ENCODE assay signal across 8 cellular contexts in genomic region chr1:229270547-229271447, GRCh38. TPM values are rescaled to one million over a fixed set of nuclear protein-coding genes. Genes with fewer than 3 reads are reported as not detected.
DNase-seq lines count a peak whose midpoint lies in the region; ATAC-seq and TF ChIP-seq lines count a peak whose summit lies in the region.

RAB4A (plus strand) TSS chr1:229271111; CDS start chr1:229271340, 229 bp downstream.

- H3K27me3 ChIP-seq in HUES48 (ENCODE audit: control insufficient read depth, insufficient read depth, low read length), result no peaks in the 10 kb centered on the region

- intact Hi-C loops in activated T-helper 2 cell treated with anti-CD3 and anti-CD28 coated beads, Interferon-gamma antibody, Interleukin-2, Interleukin-4, amounts not matched to agents 10 μg/mL and 5 μg/mL and 100 μg/mL, durations not matched to agents 14 hours and 24 hours and 36 hours (cut with micrococcal nuclease), result loop anchor here (2.0 kb wide), 2 partner anchors 16 to 72 kb away; partner anchors contain the start of gene CCSAP
- intact Hi-C loops in natural killer cell (cut with micrococcal nuclease), result loop anchor here (1.0 to 5.0 kb wide), 2 partner anchors 72 to 238 kb away; partner anchors contain the start of genes CCSAP and NUP133

- H3K4me1 Mint-ChIP-seq in activated T-helper 2 cell treated with anti-CD3 and anti-CD28 coated beads, Interferon-gamma antibody, Interleukin-2, Interleukin-4, amounts not matched to agents 10 μg/mL and 5 μg/mL and 100 μg/mL, durations not matched to agents 14 hours and 24 hours and 36 hours (ENCODE audit: low read depth), result peaks cover 30% of the 10 kb centered on the region
- H3K4me1 Mint-ChIP-seq in natural killer cell, result peaks cover 30 to 31% of the 10 kb centered on the region in 2 donors

- H3K36me3 ChIP-seq in HUES48 (ENCODE audit: control insufficient read depth, insufficient read depth, low read length), result no peaks in the 10 kb centered on the region

- H3K4me1 ChIP-seq in HUES48 (ENCODE audit: control insufficient read depth, insufficient read depth, low read length), result peaks cover 29% of the 10 kb centered on the region

- TF ChIP-seq CTCF in fibroblast of mammary gland (conservative IDR thresholded peaks at IDR 0.05; ENCODE audit: control insufficient read depth, insufficient read depth, low read depth, low read length), result no peak
- TF ChIP-seq CTCF in natural killer cell (IDR thresholded peaks at IDR 0.05), result no peak

- ATAC-seq in GM21381 (IDR thresholded peaks at IDR 0.05; ENCODE audit: unreplicated experiment) (peak; percentile 90), natural killer cell (peak; percentile 93 to 95 (median 95))

- H3K36me3 Mint-ChIP-seq in activated T-helper 2 cell treated with anti-CD3 and anti-CD28 coated beads, Interferon-gamma antibody, Interleukin-2, Interleukin-4, amounts not matched to agents 10 μg/mL and 5 μg/mL and 100 μg/mL, durations not matched to agents 14 hours and 24 hours and 36 hours (ENCODE audit: low read depth), result peaks cover 20% of the 10 kb centered on the region
- peaks cover 6% of the 10 kb centered on the region for H3K36me3 Mint-ChIP-seq in natural killer cell

- H3K9ac ChIP-seq in HUES48 (ENCODE audit: low read depth, low read length), result peak within 1 kb of the TSS; percentile 47; the same call in 1 of the 2 replicates

- peak within 1 kb of the TSS; percentile 91 for H3K4me3 Mint-ChIP-seq in activated T-helper 2 cell treated with anti-CD3 and anti-CD28 coated beads, Interferon-gamma antibody, Interleukin-2, Interleukin-4, amounts not matched to agents 10 μg/mL and 5 μg/mL and 100 μg/mL, durations not matched to agents 14 hours and 24 hours and 36 hours (ENCODE audit: low read depth)
- H3K4me3 Mint-ChIP-seq in natural killer cell, result peak within 1 kb of the TSS; percentile 94

- no peaks in the 10 kb centered on the region for H3K9me3 ChIP-seq in HUES48 (ENCODE audit: control insufficient read depth, insufficient read depth, low read length)

- H3K4me3 ChIP-seq in HUES48 (ENCODE audit: low read depth, low read length) (peak within 1 kb of the TSS; percentile 73), fibroblast of mammary gland (ENCODE audit: control insufficient read depth, low read depth, low read length) (peak within 1 kb of the TSS; percentile 82)

- DNase-seq in Caki2 (ENCODE audit: low read depth), result peak; percentile 92
- peak; percentile 85 for DNase-seq in RKO (ENCODE audit: low spot score)
- peak; percentile 76 for DNase-seq in activated T-helper 2 cell treated with anti-CD3 and anti-CD28 coated beads, Interferon-gamma antibody, Interleukin-2, Interleukin-4, amounts not matched to agents 10 μg/mL and 5 μg/mL and 100 μg/mL, durations not matched to agents 14 hours and 24 hours and 36 hours (ENCODE audit: low spot score)
- peak; percentile 79 for DNase-seq in fibroblast of mammary gland (ENCODE audit: low read depth)
- DNase-seq in natural killer cell, result peak; percentile 83
- DNase-seq in stimulated activated naive CD4-positive, alpha-beta T cell (lab: John Stamatoyannopoulos, UW), result peak; percentile 35 to 74 (median 58)

- H3K27me3 Mint-ChIP-seq in activated T-helper 2 cell treated with anti-CD3 and anti-CD28 coated beads, Interferon-gamma antibody, Interleukin-2, Interleukin-4, amounts not matched to agents 10 μg/mL and 5 μg/mL and 100 μg/mL, durations not matched to agents 14 hours and 24 hours and 36 hours (ENCODE audit: low read depth), result peaks cover 2% of the 10 kb centered on the region
- no peaks in the 10 kb centered on the region for H3K27me3 Mint-ChIP-seq in natural killer cell (ENCODE audit: low read depth in 2 of 2)

- H3K27ac ChIP-seq in HUES48 (ENCODE audit: low read depth, low read length), result no peak within 1 kb of the TSS

- peak within 1 kb of the TSS; percentile 65 for H3K27ac Mint-ChIP-seq in activated T-helper 2 cell treated with anti-CD3 and anti-CD28 coated beads, Interferon-gamma antibody, Interleukin-2, Interleukin-4, amounts not matched to agents 10 μg/mL and 5 μg/mL and 100 μg/mL, durations not matched to agents 14 hours and 24 hours and 36 hours
- H3K27ac Mint-ChIP-seq in natural killer cell, result peak within 1 kb of the TSS; percentile 84 to 88

- peaks cover 11% of the 10 kb centered on the region for H3K9me3 Mint-ChIP-seq in activated T-helper 2 cell treated with anti-CD3 and anti-CD28 coated beads, Interferon-gamma antibody, Interleukin-2, Interleukin-4, amounts not matched to agents 10 μg/mL and 5 μg/mL and 100 μg/mL, durations not matched to agents 14 hours and 24 hours and 36 hours
- no peaks in the 10 kb centered on the region for H3K9me3 Mint-ChIP-seq in natural killer cell

- in situ Hi-C loops in Caki2 (cut with HindIII; ENCODE audit: low pct_unique_long_range_greater_than_20kb, low sequenced_read_pairs), result no loop called here

RNA-seq across cellular contexts. Expression of gene RAB4A, which starts in this region (rescaled TPM):
- total RNA-seq in Caki2 (2014; rRNA removed; shearing (Covaris generic); ENCODE audit: low replicate concordance), result 53.7 and 65.1 TPM in 2 replicates
- 25.7 and 30.7 TPM in 2 replicates for total RNA-seq in activated T-helper 2 cell treated with anti-CD3 and anti-CD28 coated beads, Interferon-gamma antibody, Interleukin-2, Interleukin-4, amounts not matched to agents 10 μg/mL and 5 μg/mL and 100 μg/mL, durations not matched to agents 14 hours and 24 hours and 36 hours
- 10 to 100 TPM; 31.2 to 47.1 (median 31.6) TPM for total RNA-seq in natural killer cell
